Comparison of ENCODE assay signal across 19 cellular contexts in genomic region chr10:108064856-108065255, GRCh38.
A peak's percentile ranks its signal among the peaks of the same experiment; 100 is the strongest.
DNase-seq lines count a peak whose midpoint lies in the region; ATAC-seq, FAIRE-seq and TF ChIP-seq lines count a peak whose summit lies in the region.
"Had no signal": no experiment of that assay in that cellular context is flagged by ENCODE, and none has a peak within 500 bp of the region (broad histone marks: within the 10 kb centered on the region; RNA-seq: fewer than 3 reads in every experiment).

No MANE protein-coding gene starts in this region.

- H3K79me2 ChIP-seq in GM12878 (ENCODE audit: control insufficient read depth, insufficient read depth, low read length): no peaks in the 10 kb centered on the region

- no peak overlapping the region for H2AFZ ChIP-seq in GM12878 (ENCODE audit: control insufficient read depth, low read depth, low read length)

- no TSS peak for BruUV-seq in GM12878 (replicated peaks; lab: Mats Ljungman, UMichigan)

- in situ Hi-C loops in GM12878 (cut with MboI): no loop called here

- FAIRE-seq in GM12878 (lab: Jason Lieb, UNC): no peak
- FAIRE-seq: D721Med, G401.6, GM12892, GM18507, HTR-8/SVneo had no signal

- H3K4me3 ChIP-seq in GM12878: no peak overlapping the region
- H3K4me3 ChIP-seq: BLaER1 treated with 17β-estradiol and CSF1 and Interleukin-3, amounts not matched to agents 10 nM and 100 nM had no signal

- RAD21 ChIA-PET in GM12878 (lab: Charles Lee; ENCODE audit: unreplicated experiment): no interaction called here

- no peak for TF ChIP-seq POLR2A in GM12878 (IDR thresholded peaks at IDR 0.05; ENCODE audit: low read depth, low read length)

- no peak for TF ChIP-seq EP300 in GM12878 (IDR thresholded peaks at IDR 0.05; ENCODE audit: borderline replicate concordance in 1 of 2, control insufficient read depth in 1 of 2, low read depth in 2 of 2, low read length in 2 of 2)

- TF ChIP-seq CTCF in GM12878 (IDR thresholded peaks at IDR 0.05 in 2 of 3, conservative IDR thresholded peaks at IDR 0.05 in 1 of 3; ENCODE audit: control insufficient read depth in 2 of 3, extremely low read depth in 1 of 3, insufficient read depth in 1 of 3, low read depth in 3 of 3, low read length in 3 of 3) (no peak), GM20000 (IDR thresholded peaks at IDR 0.05; ENCODE audit: extremely low read depth, missing control alignments) (no peak)

- no peak overlapping the region for H3K27ac ChIP-seq in GM12878 (ENCODE audit: control insufficient read depth, insufficient read depth)
- H3K27ac ChIP-seq: BLaER1 treated with 17β-estradiol and CSF1 and Interleukin-3, amounts not matched to agents 10 nM and 100 nM had no signal

- H3K4me2 ChIP-seq in GM12878 (ENCODE audit: control insufficient read depth, insufficient read depth): no peak overlapping the region
- H3K4me2 ChIP-seq: BLaER1 treated with 17β-estradiol and CSF1 and Interleukin-3, amounts not matched to agents 10 nM and 100 nM had no signal

- intact Hi-C loops in GM12878 (cut with micrococcal nuclease; ENCODE audit: unreplicated experiment): no loop called here

- no peak for TF ChIP-seq RAD21 in GM12878 (IDR thresholded peaks at IDR 0.05; ENCODE audit: insufficient read depth, low read depth, low read length)

- no peaks in the 10 kb centered on the region for H3K27me3 ChIP-seq in GM12878 (replicated peaks in 1 of 2; ENCODE audit: control insufficient read depth in 2 of 2, insufficient read depth in 2 of 2, low read length in 1 of 2)
- H3K27me3 ChIP-seq: BLaER1 treated with 17β-estradiol and CSF1 and Interleukin-3, amounts not matched to agents 10 nM and 100 nM had no signal

- SMC1A ChIA-PET in GM12878 (lab: Charles Lee; ENCODE audit: uncharacterized antibody, unreplicated experiment): interaction anchor here (0.9 kb wide), 1 partner anchor 22 kb away, joined by 3 read pairs; no protein-coding TSS in a partner anchor

- peak; percentile 60 for ATAC-seq in GM12878
- ATAC-seq: HCT116 had no signal

- H4K20me1 ChIP-seq in GM12878 (ENCODE audit: control insufficient read depth, insufficient read depth): no peaks in the 10 kb centered on the region
- H4K20me1 ChIP-seq: BLaER1 treated with 17β-estradiol and CSF1 and Interleukin-3, amounts not matched to agents 10 nM and 100 nM had no signal

- no peaks in the 10 kb centered on the region for H3K9me3 ChIP-seq in GM12878 (replicated peaks; ENCODE audit: control insufficient read depth, insufficient read depth, low read length)
- H3K9me3 ChIP-seq: BLaER1 treated with 17β-estradiol and CSF1 and Interleukin-3, amounts not matched to agents 10 nM and 100 nM; Caco-2 had no signal

- DNase-seq in COLO829 (ENCODE audit: low spot score) (peak; percentile 2), M059J (ENCODE audit: low read depth) (peak; percentile 30), GM12878 (ENCODE audit: low read depth, low spot score) (no peak), retina (peak; percentile 54), GM20000 (ENCODE audit: low spot score) (no peak)
- no peak for DNase-seq in activated CD8-positive, alpha-beta memory T cell treated with anti-CD3 and anti-CD28 coated beads, Interleukin-2, amount 50 U/mL, for 48 hours
- DNase-seq: Caco-2; CD8-positive, alpha-beta memory T cell; GOT3; H7; HFFc6; IMR-90 had no signal

- CTCF ChIA-PET in GM12878 (lab: Yijun Ruan, JAX): interaction anchor here (0.6 kb wide), 1 partner anchor 139 kb away, joined by 3 read pairs; no protein-coding TSS in a partner anchor

- no peak overlapping the region for H3K9ac ChIP-seq in GM12878 (ENCODE audit: control insufficient read depth, insufficient read depth, low read length)
- H3K9ac ChIP-seq: BLaER1 treated with 17β-estradiol and CSF1 and Interleukin-3, amounts not matched to agents 10 nM and 100 nM had no signal

- H3K4me1 ChIP-seq in GM12878 (ENCODE audit: control insufficient read depth, insufficient read depth, low read length): no peaks in the 10 kb centered on the region
- H3K4me1 ChIP-seq: BLaER1 treated with 17β-estradiol and CSF1 and Interleukin-3, amounts not matched to agents 10 nM and 100 nM had no signal

- no peaks in the 10 kb centered on the region for H3K36me3 ChIP-seq in GM12878 (ENCODE audit: control insufficient read depth in 2 of 2, insufficient read depth in 2 of 2, low read length in 1 of 2)
- H3K36me3 ChIP-seq: BLaER1 treated with 17β-estradiol and CSF1 and Interleukin-3, amounts not matched to agents 10 nM and 100 nM had no signal

- POLR2A ChIA-PET in GM12878 (lab: Charles Lee): interaction anchor here (0.6 kb wide), 1 partner anchor 139 kb away, joined by 3 read pairs; no protein-coding TSS in a partner anchor

TF ChIP-seq in GM12878, 131 proteins besides CTCF, POLR2A, EP300 and RAD21:
- TF ChIP-seq ZNF207 (IDR thresholded peaks at IDR 0.05; ENCODE audit: borderline replicate concordance) (no peak), SREBF2 (IDR thresholded peaks at IDR 0.05; ENCODE audit: low read length) (no peak), BCL11A (IDR thresholded peaks at IDR 0.05; ENCODE audit: low read depth, low read length) (no peak), FOXK2 (IDR thresholded peaks at IDR 0.05) (no peak), NR2F1 (conservative IDR thresholded peaks at IDR 0.05) (no peak), TARDBP (IDR thresholded peaks at IDR 0.05; ENCODE audit: borderline replicate concordance) (no peak), HDAC2 (IDR thresholded peaks at IDR 0.05) (no peak), E4F1 (IDR thresholded peaks at IDR 0.05; ENCODE audit: borderline replicate concordance, partially characterized antibody) (no peak), SMARCA5 (IDR thresholded peaks at IDR 0.05) (no peak), CBX3 (IDR thresholded peaks at IDR 0.05; ENCODE audit: borderline replicate concordance, low read depth) (no peak), HDAC6 (IDR thresholded peaks at IDR 0.05; ENCODE audit: unreplicated experiment) (no peak), EZH2 (IDR thresholded peaks at IDR 0.05; ENCODE audit: borderline replicate concordance, control insufficient read depth, low read depth, low read length) (no peak), IKZF2 (IDR thresholded peaks at IDR 0.05) (no peak), SMAD1 (IDR thresholded peaks at IDR 0.05; ENCODE audit: low read depth, partially characterized antibody) (no peak), SREBF1 (IDR thresholded peaks at IDR 0.05; ENCODE audit: low read length) (no peak)
- TF ChIP-seq, protein P1, sequence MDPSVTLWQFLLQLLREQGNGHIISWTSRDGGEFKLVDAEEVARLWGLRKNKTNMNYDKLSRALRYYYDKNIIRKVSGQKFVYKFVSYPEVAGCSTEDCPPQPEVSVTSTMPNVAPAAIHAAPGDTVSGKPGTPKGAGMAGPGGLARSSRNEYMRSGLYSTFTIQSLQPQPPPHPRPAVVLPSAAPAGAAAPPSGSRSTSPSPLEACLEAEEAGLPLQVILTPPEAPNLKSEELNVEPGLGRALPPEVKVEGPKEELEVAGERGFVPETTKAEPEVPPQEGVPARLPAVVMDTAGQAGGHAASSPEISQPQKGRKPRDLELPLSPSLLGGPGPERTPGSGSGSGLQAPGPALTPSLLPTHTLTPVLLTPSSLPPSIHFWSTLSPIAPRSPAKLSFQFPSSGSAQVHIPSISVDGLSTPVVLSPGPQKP (IDR thresholded peaks at IDR 0.05; ENCODE audit: low read depth, low read length): no peak
- TF ChIP-seq, protein P2, sequence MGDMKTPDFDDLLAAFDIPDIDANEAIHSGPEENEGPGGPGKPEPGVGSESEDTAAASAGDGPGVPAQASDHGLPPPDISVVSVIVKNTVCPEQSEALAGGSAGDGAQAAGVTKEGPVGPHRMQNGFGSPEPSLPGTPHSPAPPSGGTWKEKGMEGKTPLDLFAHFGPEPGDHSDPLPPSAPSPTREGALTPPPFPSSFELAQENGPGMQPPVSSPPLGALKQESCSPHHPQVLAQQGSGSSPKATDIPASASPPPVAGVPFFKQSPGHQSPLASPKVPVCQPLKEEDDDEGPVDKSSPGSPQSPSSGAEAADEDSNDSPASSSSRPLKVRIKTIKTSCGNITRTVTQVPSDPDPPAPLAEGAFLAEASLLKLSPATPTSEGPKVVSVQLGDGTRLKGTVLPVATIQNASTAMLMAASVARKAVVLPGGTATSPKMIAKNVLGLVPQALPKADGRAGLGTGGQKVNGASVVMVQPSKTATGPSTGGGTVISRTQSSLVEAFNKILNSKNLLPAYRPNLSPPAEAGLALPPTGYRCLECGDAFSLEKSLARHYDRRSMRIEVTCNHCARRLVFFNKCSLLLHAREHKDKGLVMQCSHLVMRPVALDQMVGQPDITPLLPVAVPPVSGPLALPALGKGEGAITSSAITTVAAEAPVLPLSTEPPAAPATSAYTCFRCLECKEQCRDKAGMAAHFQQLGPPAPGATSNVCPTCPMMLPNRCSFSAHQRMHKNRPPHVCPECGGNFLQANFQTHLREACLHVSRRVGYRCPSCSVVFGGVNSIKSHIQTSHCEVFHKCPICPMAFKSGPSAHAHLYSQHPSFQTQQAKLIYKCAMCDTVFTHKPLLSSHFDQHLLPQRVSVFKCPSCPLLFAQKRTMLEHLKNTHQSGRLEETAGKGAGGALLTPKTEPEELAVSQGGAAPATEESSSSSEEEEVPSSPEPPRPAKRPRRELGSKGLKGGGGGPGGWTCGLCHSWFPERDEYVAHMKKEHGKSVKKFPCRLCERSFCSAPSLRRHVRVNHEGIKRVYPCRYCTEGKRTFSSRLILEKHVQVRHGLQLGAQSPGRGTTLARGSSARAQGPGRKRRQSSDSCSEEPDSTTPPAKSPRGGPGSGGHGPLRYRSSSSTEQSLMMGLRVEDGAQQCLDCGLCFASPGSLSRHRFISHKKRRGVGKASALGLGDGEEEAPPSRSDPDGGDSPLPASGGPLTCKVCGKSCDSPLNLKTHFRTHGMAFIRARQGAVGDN (IDR thresholded peaks at IDR 0.05): no peak

Comparison
In these comparisons a context has a peak if more than half of its experiments do, and no peak if none do; other contexts are left out.
1. DNase-seq: peak in COLO829 (single experiment), M059J (single experiment) and retina (single experiment); none in GM12878 (single experiment), GM20000 (single experiment) and activated CD8-positive, alpha-beta memory T cell treated with anti-CD3 and anti-CD28 coated beads, Interleukin-2, amount 50 U/mL, for 48 hours (single experiment).